ENCODE assay signal across 13 cellular contexts in the genomic region with DNA sequence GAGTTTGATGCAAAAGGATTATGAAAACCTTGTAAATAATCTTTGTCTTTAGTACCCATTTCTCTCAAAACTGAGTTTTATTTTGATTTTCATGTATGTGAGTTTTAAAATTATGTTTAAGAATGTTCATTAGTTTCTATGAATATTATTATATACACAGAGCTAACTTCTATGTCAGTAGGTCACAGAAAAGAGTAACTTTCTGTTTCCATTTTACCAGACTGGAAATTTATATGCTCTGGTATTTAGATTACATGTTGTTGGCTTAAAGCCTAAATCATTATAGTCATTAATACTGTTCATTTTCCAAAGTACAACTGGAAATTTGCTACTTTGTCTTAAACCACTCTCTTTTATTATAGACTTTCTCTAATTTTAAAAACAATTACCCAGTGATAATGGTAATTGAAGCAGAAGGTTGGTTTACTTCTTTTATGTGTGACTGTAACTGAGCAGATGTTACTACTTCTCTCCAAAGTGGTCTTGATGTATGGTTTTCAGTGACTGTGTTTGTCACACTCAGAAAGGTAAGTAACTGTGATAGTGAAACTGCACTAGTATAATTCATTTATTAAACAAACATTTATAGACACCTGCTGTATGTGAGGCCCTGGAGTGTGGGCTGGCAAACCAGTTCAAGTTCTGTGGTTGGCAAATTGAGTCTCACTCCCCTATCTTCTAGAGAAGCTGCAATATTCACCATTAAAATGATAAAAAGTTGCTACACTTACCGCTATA.
"Had no signal": no experiment of that assay in that cellular context is flagged by ENCODE, and none has a peak within 500 bp of the region (broad histone marks: within the 10 kb centered on the region; RNA-seq: fewer than 3 reads in every experiment).

No MANE protein-coding gene starts in this region.

- H3K27ac ChIP-seq: dorsolateral prefrontal cortex, lower lobe of right lung, pancreas, thyroid gland, vagina had no signal

- ATAC-seq: left cardiac atrium, lower lobe of right lung had no signal

- H3K27ac Mint-ChIP-seq: activated naive CD8-positive, alpha-beta T cell; naive B cell had no signal

- H3K4me3 Mint-ChIP-seq: activated naive CD8-positive, alpha-beta T cell; naive B cell had no signal

- H3K27me3 ChIP-seq: dorsolateral prefrontal cortex, pancreas, thyroid gland, vagina had no signal

- H3K36me3 Mint-ChIP-seq: activated naive CD8-positive, alpha-beta T cell; naive B cell had no signal

- H3K9me3 Mint-ChIP-seq: naive B cell had no signal

- H3K9me3 ChIP-seq: lower lobe of right lung, pancreas, thyroid gland, vagina had no signal

- H3K4me3 ChIP-seq: dorsolateral prefrontal cortex, lower lobe of right lung, pancreas, thyroid gland, vagina had no signal

- DNase-seq: activated CD4-positive, CD25-positive, alpha-beta regulatory T cell treated with anti-CD3 and anti-CD28 coated beads, Interleukin-2, amount 50 U/mL, for 72 hours; aorta; dorsolateral prefrontal cortex; glutamatergic neuron; left cardiac atrium; lower lobe of right lung; naive B cell; pancreas; stimulated activated CD4-positive, alpha-beta T cell treated with anti-CD3 and anti-CD28 coated beads, Interleukin-4, amount 100 ng/mL, for 24 hours; T-helper 2 cell; thyroid gland had no signal

- H3K4me1 ChIP-seq: lower lobe of right lung, pancreas had no signal

- H3K36me3 ChIP-seq: lower lobe of right lung, pancreas, thyroid gland, vagina had no signal
